9 cellular contexts compared by ENCODE assay signal in the genomic region with DNA sequence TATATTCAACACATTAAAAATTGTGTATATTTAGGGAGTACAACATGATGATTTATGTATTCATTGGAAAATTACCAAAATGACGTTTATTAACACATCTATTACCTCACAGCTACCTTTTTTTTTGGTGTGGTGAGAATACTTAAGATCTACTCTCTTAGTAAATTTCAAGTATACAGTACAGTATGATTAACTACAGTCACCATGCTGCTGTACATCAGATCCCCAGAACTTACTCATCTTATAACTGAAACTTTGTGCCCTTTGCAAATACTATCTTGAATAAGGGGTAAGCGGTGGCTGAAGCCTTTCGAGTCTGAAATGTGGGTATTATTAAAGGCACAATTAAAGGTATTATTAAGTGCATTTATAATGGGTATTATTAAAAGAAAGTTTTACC. TPM values are rescaled to one million over a fixed set of nuclear protein-coding genes. Genes with fewer than 3 reads are reported as not detected.
DNase-seq lines count a peak whose midpoint lies in the region; ATAC-seq and TF ChIP-seq lines count a peak whose summit lies in the region.
"Had no signal": no experiment of that assay in that cellular context is flagged by ENCODE, and none has a peak within 500 bp of the region (broad histone marks: within the 10 kb centered on the region; RNA-seq: fewer than 3 reads in every experiment).

No MANE protein-coding gene starts in this region.

- TF ChIP-seq CTCF in Caco-2 (IDR thresholded peaks at IDR 0.05; ENCODE audit: insufficient read depth in 1 of 2, low read depth in 1 of 2, low read length in 1 of 2, severe bottlenecking in 1 of 2, unreplicated experiment in 1 of 2) (no peak), MM.1S (IDR thresholded peaks at IDR 0.05; ENCODE audit: low read length) (no peak), coronary artery (IDR thresholded peaks at IDR 0.05) (no peak), osteocyte (IDR thresholded peaks at IDR 0.05) (no peak)

- BruUV-seq in Caco-2 (replicated peaks; lab: Mats Ljungman, UMichigan): no TSS peak

- no peaks in the 10 kb centered on the region for H3K27me3 ChIP-seq in Caco-2 (replicated peaks; ENCODE audit: control insufficient read depth, insufficient read depth, low read length)
- no peaks in the 10 kb centered on the region for H3K27me3 ChIP-seq in MM.1S (replicated peaks; ENCODE audit: insufficient read depth, low read length)

- peak overlapping the region; percentile 73 for H3K27ac ChIP-seq in MM.1S (ENCODE audit: low read length)
- peak overlapping the region; percentile 84 to 91 for H3K27ac ChIP-seq in coronary artery
- H3K27ac ChIP-seq: SK-N-MC had no signal

- H3K9ac ChIP-seq in MM.1S (ENCODE audit: low read length): peak overlapping the region; percentile 58; the same call in 1 of the 2 replicates

- no peaks in the 10 kb centered on the region for H3K9me2 ChIP-seq in MM.1S (replicated peaks; ENCODE audit: insufficient read depth, low read length)

- H3K4me3 Mint-ChIP-seq in Caco-2 (ENCODE audit: unreplicated experiment) (peak overlapping the region; percentile 80), osteocyte (ENCODE audit: unreplicated experiment) (peak overlapping the region; percentile 44)

- H3K4me2 ChIP-seq in MM.1S (ENCODE audit: low read depth, low read length): peak overlapping the region; percentile 61

- no peaks in the 10 kb centered on the region for H3K27me3 Mint-ChIP-seq in Caco-2 (ENCODE audit: insufficient read depth, unreplicated experiment)
- no peaks in the 10 kb centered on the region for H3K27me3 Mint-ChIP-seq in osteocyte (ENCODE audit: unreplicated experiment)

- no peak overlapping the region for H3K4me3 ChIP-seq in Caco-2 (ENCODE audit: low read depth, low read length)
- peak overlapping the region; percentile 63 for H3K4me3 ChIP-seq in MM.1S (ENCODE audit: low read length)
- H3K4me3 ChIP-seq in coronary artery: peak overlapping the region; percentile 70
- H3K4me3 ChIP-seq: SK-N-MC had no signal

- H3K4me1 ChIP-seq in Caco-2 (no peaks in the 10 kb centered on the region), MM.1S (ENCODE audit: low read length) (peaks cover 4% of the 10 kb centered on the region; the same call in 1 of the 2 replicates)

- no peaks in the 10 kb centered on the region for H3K9me3 Mint-ChIP-seq in Caco-2 (ENCODE audit: unreplicated experiment)
- peaks cover 14% of the 10 kb centered on the region for H3K9me3 Mint-ChIP-seq in osteocyte (ENCODE audit: unreplicated experiment)

- ATAC-seq in GM18867 (IDR thresholded peaks at IDR 0.05; ENCODE audit: unreplicated experiment): no peak

- CTCF ChIA-PET in Caco-2 (lab: Charles Lee): no interaction called here

- H3K4me1 Mint-ChIP-seq in Caco-2 (ENCODE audit: low read depth, unreplicated experiment) (no peaks in the 10 kb centered on the region), osteocyte (ENCODE audit: unreplicated experiment) (peaks cover 11% of the 10 kb centered on the region)

- intact Hi-C loops in Caco-2 (cut with micrococcal nuclease; ENCODE audit: unreplicated experiment): no loop called here

- DNase-seq in Caco-2: no peak
- no peak for DNase-seq in MM.1S
- no peak for DNase-seq in coronary artery (ENCODE audit: low spot score)
- DNase-seq in osteocyte (ENCODE audit: extremely low spot score, unreplicated experiment): no peak
- no peak for DNase-seq in stimulated activated CD4-positive, alpha-beta T cell treated with anti-CD3 and anti-CD28 coated beads, Interleukin-4, amount 100 ng/mL, for 4 hours
- no peak for DNase-seq in COR-L47 (lab: John Stamatoyannopoulos, UW)
- DNase-seq in anterior cingulate cortex (lab: John Stamatoyannopoulos, UW): no peak

- peaks cover 4% of the 10 kb centered on the region; the same call in 1 of the 2 replicates for H3F3A ChIP-seq in MM.1S (ENCODE audit: insufficient read depth, low read length)

- H3K36me3 ChIP-seq in Caco-2 (ENCODE audit: control insufficient read depth, insufficient read depth, low read length) (no peaks in the 10 kb centered on the region), MM.1S (replicated peaks; ENCODE audit: insufficient read depth, low read length) (no peaks in the 10 kb centered on the region)

- H3K9me3 ChIP-seq in Caco-2 (no peaks in the 10 kb centered on the region), MM.1S (replicated peaks; ENCODE audit: insufficient read depth, low read length) (no peaks in the 10 kb centered on the region)

- POLR2A ChIA-PET in Caco-2 (lab: Charles Lee): no interaction called here

- H3K27ac Mint-ChIP-seq in Caco-2 (ENCODE audit: unreplicated experiment): peak overlapping the region; percentile 64
- H3K27ac Mint-ChIP-seq in osteocyte (ENCODE audit: unreplicated experiment): no peak overlapping the region

- H3K79me2 ChIP-seq in MM.1S (ENCODE audit: low read length): peaks cover 15% of the 10 kb centered on the region

- no peak overlapping the region; the same call in 1 of the 2 replicates for H2AFZ ChIP-seq in MM.1S (ENCODE audit: low read length)

- H3K36me3 Mint-ChIP-seq in Caco-2 (ENCODE audit: insufficient read depth, unreplicated experiment): no peaks in the 10 kb centered on the region
- no peaks in the 10 kb centered on the region for H3K36me3 Mint-ChIP-seq in osteocyte (ENCODE audit: unreplicated experiment)

- no peaks in the 10 kb centered on the region for H4K20me1 ChIP-seq in MM.1S (ENCODE audit: insufficient read depth, low read length)

RNA-seq across cellular contexts. Expression of gene PHKA1, which starts 1.0 kb away (rescaled TPM):
- total RNA-seq in Caco-2 (2022): 3.8 and 5.1 TPM in 2 replicates
- total RNA-seq in osteocyte: 1.9 and 2.6 TPM in 2 replicates
